22 cellular contexts compared by ENCODE assay signal in the genomic region with DNA sequence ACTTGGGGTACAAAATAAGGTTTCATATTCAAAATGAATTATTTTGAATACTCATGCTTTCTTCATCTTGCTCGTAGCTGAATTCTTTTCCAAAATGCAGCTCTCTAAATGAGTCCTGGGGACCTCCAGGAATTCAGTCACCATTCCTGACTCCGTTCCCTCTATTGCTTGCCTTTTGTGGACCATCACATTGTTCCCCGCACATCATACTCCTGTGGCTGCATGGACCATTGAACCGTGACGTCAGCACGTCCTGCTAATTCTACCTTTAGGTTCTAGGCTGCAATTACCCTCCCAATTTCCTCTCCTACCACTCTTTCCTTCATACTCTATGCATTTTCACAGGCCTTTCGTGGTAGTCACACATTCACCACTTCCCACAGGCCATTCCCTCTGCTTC.
A peak's percentile ranks its signal among the peaks of the same experiment; 100 is the strongest.
DNase-seq lines count a peak whose midpoint lies in the region; ATAC-seq and TF ChIP-seq lines count a peak whose summit lies in the region.
"Had no signal": no experiment of that assay in that cellular context is flagged by ENCODE, and none has a peak within 500 bp of the region (broad histone marks: within the 10 kb centered on the region; RNA-seq: fewer than 3 reads in every experiment).

No MANE protein-coding gene starts in this region.

- peaks cover 5% of the 10 kb centered on the region; the same call in 1 of the 2 replicates for H3K27me3 ChIP-seq in HUES6 (ENCODE audit: control insufficient read depth, insufficient read depth, low read length)
- H3K27me3 ChIP-seq in neural cell (ENCODE audit: insufficient read depth, low read depth, low read length), result no peaks in the 10 kb centered on the region
- H3K27me3 ChIP-seq in A673 (replicated peaks; ENCODE audit: insufficient read depth, low read depth, low read length, poor library complexity), result no peaks in the 10 kb centered on the region

- ATAC-seq in HG02852 (IDR thresholded peaks at IDR 0.05; ENCODE audit: unreplicated experiment), result no peak
- ATAC-seq in GM21619 (IDR thresholded peaks at IDR 0.05; ENCODE audit: unreplicated experiment), result no peak
- ATAC-seq: Panc1 had no signal

- H3K27ac ChIP-seq in HUES6 (ENCODE audit: low read depth, low read length), result peak overlapping the region; percentile 53; the same call in 1 of the 2 replicates
- H3K27ac ChIP-seq in neural cell (ENCODE audit: low read length), result peak overlapping the region; percentile 61
- H3K27ac ChIP-seq in A673 (ENCODE audit: low read depth, low read length, poor library complexity, severe bottlenecking), result no peak overlapping the region

- POLR2A ChIA-PET in A673 (lab: Charles Lee; ENCODE audit: low non-redundant PET), result interaction anchor here (0.7 kb wide), 1 partner anchor 173 kb away, joined by 9 read pairs; no protein-coding TSS in a partner anchor

- no peaks in the 10 kb centered on the region for H3K36me3 ChIP-seq in HUES6 (ENCODE audit: control insufficient read depth, insufficient read depth, low read length)
- H3K36me3 ChIP-seq in neural cell (ENCODE audit: insufficient read depth, low read length), result no peaks in the 10 kb centered on the region
- H3K36me3 ChIP-seq in A673 (ENCODE audit: insufficient read depth, low read length, poor library complexity, severe bottlenecking), result no peaks in the 10 kb centered on the region

- no TSS peak for BruUV-seq in A673 (replicated peaks; lab: Mats Ljungman, UMichigan)

- no peak overlapping the region for H2AFZ ChIP-seq in neural cell (ENCODE audit: low read depth, low read length)

- H3K9me3 ChIP-seq in HUES6 (ENCODE audit: control insufficient read depth, insufficient read depth, low read depth, low read length), result no peaks in the 10 kb centered on the region
- no peaks in the 10 kb centered on the region for H3K9me3 ChIP-seq in neural cell (ENCODE audit: low read length)
- H3K9me3 ChIP-seq in A673 (ENCODE audit: low read depth, low read length, poor library complexity, severe bottlenecking), result no peaks in the 10 kb centered on the region
- H3K9me3 ChIP-seq: Caco-2, SK-N-SH had no signal

- no peak for TF ChIP-seq EP300 in neural cell (conservative IDR thresholded peaks at IDR 0.05; ENCODE audit: poor library complexity, severe bottlenecking)

- no peak overlapping the region for H3K4me2 ChIP-seq in neural cell (ENCODE audit: low read length)
- H3K4me2 ChIP-seq: SK-N-SH had no signal

- peak overlapping the region; percentile 38; the same call in 1 of the 2 replicates for H3K4me3 ChIP-seq in HUES6 (ENCODE audit: low read depth, low read length)
- H3K4me3 ChIP-seq in neural cell (ENCODE audit: low read length), result no peak overlapping the region
- no peak overlapping the region for H3K4me3 ChIP-seq in A673 (ENCODE audit: low read depth, low read length, poor library complexity, severe bottlenecking)

- no peaks in the 10 kb centered on the region for H3K9me2 ChIP-seq in neural cell (ENCODE audit: insufficient read depth, low read length)
- H3K9me2 ChIP-seq: SK-N-SH had no signal

- no peak for TF ChIP-seq CTCF in neural cell (IDR thresholded peaks at IDR 0.05; ENCODE audit: poor library complexity, severe bottlenecking)
- TF ChIP-seq CTCF in A673 (conservative IDR thresholded peaks at IDR 0.05; ENCODE audit: low read depth, low read length), result no peak

- H3K4me1 ChIP-seq in HUES6 (ENCODE audit: control insufficient read depth, insufficient read depth, low read length) (peaks cover 56% of the 10 kb centered on the region), A673 (ENCODE audit: insufficient read depth, low read length, poor library complexity, severe bottlenecking) (peaks cover 17% of the 10 kb centered on the region)
- H3K4me1 ChIP-seq: Caco-2 had no signal

- no peaks in the 10 kb centered on the region for H3K79me2 ChIP-seq in neural cell (replicated peaks; ENCODE audit: insufficient read depth, low read length)

- H3K9ac ChIP-seq in HUES6 (ENCODE audit: low read length) (no peak overlapping the region), neural cell (ENCODE audit: low read length) (no peak overlapping the region)
- H3K9ac ChIP-seq: SK-N-SH had no signal

- H4K20me1 ChIP-seq in neural cell (ENCODE audit: insufficient read depth), result no peaks in the 10 kb centered on the region

- no peaks in the 10 kb centered on the region for H3F3A ChIP-seq in neural cell (ENCODE audit: insufficient read depth, low read length, poor library complexity, severe bottlenecking)

- intact Hi-C loops in A673 (cut with micrococcal nuclease; ENCODE audit: unreplicated experiment), result no loop called here

- DNase-seq in DMS79 (lab: John Stamatoyannopoulos, UW), result peak; percentile 3
- DNase-seq in glomerular visceral epithelial cell (ENCODE audit: extremely low spot score), result peak; percentile 1
- DNase-seq in A673 (ENCODE audit: low spot score), result no peak
- DNase-seq in HT-29 (ENCODE audit: low spot score), result no peak
- DNase-seq: Caco-2; CD4-positive, alpha-beta memory T cell; GDM1; HCEC 1CT; KBM-7; MM.1S; NCI-H1048; NCI-H1417 treated with DMSO at 0.1 percent for 48 hours; NCI-H187 treated with DMSO at 0.1 percent for 48 hours; NCI-H2107; NCI-H446 treated with DMSO at 0.1 percent for 48 hours; SIG-M5; SK-N-SH had no signal

- CTCF ChIA-PET in A673 (lab: Charles Lee), result no interaction called here

- TF ChIP-seq RAD21 in neural cell (conservative IDR thresholded peaks at IDR 0.05), result no peak

TF ChIP-seq in neural cell, 6 proteins besides CTCF, POLR2A, EP300 and RAD21:
- no peak for TF ChIP-seq SMC3 (conservative IDR thresholded peaks at IDR 0.05; ENCODE audit: poor library complexity)
- TF ChIP-seq POLR2AphosphoS5 (IDR thresholded peaks at IDR 0.05), result no peak
- no peak for TF ChIP-seq TAF1 (IDR thresholded peaks at IDR 0.05; ENCODE audit: low read depth)
- TF ChIP-seq MXI1 (conservative IDR thresholded peaks at IDR 0.05; ENCODE audit: poor library complexity, severe bottlenecking), result no peak
- TF ChIP-seq, protein P1, sequence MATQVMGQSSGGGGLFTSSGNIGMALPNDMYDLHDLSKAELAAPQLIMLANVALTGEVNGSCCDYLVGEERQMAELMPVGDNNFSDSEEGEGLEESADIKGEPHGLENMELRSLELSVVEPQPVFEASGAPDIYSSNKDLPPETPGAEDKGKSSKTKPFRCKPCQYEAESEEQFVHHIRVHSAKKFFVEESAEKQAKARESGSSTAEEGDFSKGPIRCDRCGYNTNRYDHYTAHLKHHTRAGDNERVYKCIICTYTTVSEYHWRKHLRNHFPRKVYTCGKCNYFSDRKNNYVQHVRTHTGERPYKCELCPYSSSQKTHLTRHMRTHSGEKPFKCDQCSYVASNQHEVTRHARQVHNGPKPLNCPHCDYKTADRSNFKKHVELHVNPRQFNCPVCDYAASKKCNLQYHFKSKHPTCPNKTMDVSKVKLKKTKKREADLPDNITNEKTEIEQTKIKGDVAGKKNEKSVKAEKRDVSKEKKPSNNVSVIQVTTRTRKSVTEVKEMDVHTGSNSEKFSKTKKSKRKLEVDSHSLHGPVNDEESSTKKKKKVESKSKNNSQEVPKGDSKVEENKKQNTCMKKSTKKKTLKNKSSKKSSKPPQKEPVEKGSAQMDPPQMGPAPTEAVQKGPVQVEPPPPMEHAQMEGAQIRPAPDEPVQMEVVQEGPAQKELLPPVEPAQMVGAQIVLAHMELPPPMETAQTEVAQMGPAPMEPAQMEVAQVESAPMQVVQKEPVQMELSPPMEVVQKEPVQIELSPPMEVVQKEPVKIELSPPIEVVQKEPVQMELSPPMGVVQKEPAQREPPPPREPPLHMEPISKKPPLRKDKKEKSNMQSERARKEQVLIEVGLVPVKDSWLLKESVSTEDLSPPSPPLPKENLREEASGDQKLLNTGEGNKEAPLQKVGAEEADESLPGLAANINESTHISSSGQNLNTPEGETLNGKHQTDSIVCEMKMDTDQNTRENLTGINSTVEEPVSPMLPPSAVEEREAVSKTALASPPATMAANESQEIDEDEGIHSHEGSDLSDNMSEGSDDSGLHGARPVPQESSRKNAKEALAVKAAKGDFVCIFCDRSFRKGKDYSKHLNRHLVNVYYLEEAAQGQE (IDR thresholded peaks at IDR 0.05; ENCODE audit: borderline replicate concordance), result no peak
- no peak for TF ChIP-seq EZH2 (IDR thresholded peaks at IDR 0.05; ENCODE audit: borderline replicate concordance, insufficient read depth, low read length, poor library complexity, severe bottlenecking)

Comparison
In these comparisons a context has a peak if more than half of its experiments do, and no peak if none do; other contexts are left out.
1. DNase-seq: peak in DMS79 (single experiment) and glomerular visceral epithelial cell (single experiment); none in A673 (single experiment) and HT-29 (single experiment).